9 cellular contexts compared by ENCODE assay signal in the genomic region with DNA sequence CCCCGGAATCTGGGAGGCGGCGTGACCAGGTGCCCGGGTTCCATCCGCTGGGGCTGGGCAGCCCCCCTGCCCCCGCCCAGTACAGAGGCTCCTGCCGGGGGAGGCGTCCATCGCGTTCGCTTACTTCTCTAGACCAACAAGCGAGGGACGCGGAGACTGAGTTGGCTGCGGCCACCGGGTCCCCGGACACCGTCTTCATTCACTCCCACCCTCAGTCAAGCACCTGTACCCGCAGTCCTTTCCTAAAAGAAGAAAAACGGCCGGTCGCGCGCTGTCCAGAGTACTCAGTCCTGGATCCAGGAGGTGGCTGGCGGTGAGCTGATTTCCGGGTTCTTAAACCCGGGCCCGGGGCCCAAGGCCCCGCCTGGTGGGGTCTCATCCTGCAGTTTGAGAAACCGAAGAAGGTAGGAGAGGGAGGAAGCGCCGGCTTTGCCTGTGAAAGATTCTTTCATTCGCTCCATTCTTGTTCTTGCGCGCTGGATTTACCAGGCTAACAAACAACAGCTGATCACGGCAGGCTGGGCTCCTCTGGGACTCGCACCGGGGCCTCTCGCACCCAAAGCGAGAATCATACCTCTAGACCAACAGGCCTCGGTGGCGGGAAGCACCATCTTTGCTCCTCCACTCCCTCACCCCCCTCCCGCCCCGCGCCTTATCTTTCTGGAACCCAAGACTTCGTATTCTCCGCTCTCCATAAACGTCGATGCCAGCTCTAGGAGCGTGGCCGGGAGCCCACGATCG. TPM values are rescaled to one million over a fixed set of nuclear protein-coding genes. Genes with fewer than 3 reads are reported as not detected.
A peak's percentile ranks its signal among the peaks of the same experiment; 100 is the strongest.
DNase-seq lines count a peak whose midpoint lies in the region; ATAC-seq and TF ChIP-seq lines count a peak whose summit lies in the region.
"Had no signal": no experiment of that assay in that cellular context is flagged by ENCODE, and none has a peak within 500 bp of the region (broad histone marks: within the 10 kb centered on the region; RNA-seq: fewer than 3 reads in every experiment).

No MANE protein-coding gene starts in this region.

- no peak for ATAC-seq in HG02642 (IDR thresholded peaks at IDR 0.05; ENCODE audit: poor library complexity, unreplicated experiment)

- intact Hi-C loops in stomach (cut with DNase I; ENCODE audit: low total_unique reads): no loop called here

- no peak overlapping the region for H3K27ac ChIP-seq in stomach

- WGBS in stomach, 5 donors: 3 to 8% (median 5%) methylated on average over 41 to 53 of the region's 53 CpGs

- TF ChIP-seq EP300 in stomach (IDR thresholded peaks at IDR 0.05): no peak

- no peak for TF ChIP-seq POLR2A in stomach (IDR thresholded peaks at IDR 0.05)

- no peak for TF ChIP-seq CTCF in stomach (IDR thresholded peaks at IDR 0.05)

- peak; percentile 70 for DNase-seq in activated CD8-positive, alpha-beta memory T cell treated with anti-CD3 and anti-CD28 coated beads for 24 hours
- no peak for DNase-seq in activated CD8-positive, alpha-beta memory T cell treated with anti-CD3 and anti-CD28 coated beads, Interleukin-2, amount 50 U/mL, for 4 hours
- DNase-seq in activated T-cell treated with anti-CD3 and anti-CD28 coated beads, Interleukin-2, amount 50 U/mL, for 1 hour: peak; percentile 42
- no peak for DNase-seq in stomach
- no peak for DNase-seq in GM19240 (ENCODE audit: insufficient read length, low spot score)
- no peak for DNase-seq in GF-D8 (lab: John Stamatoyannopoulos, UW)
- DNase-seq: Right ventricle myocardium superior had no signal

- H3K27me3 ChIP-seq in stomach: peaks cover 27 to 80% (median 75%) of the 10 kb centered on the region in 3 donors

- H3K4me1 ChIP-seq in stomach: peaks cover 16 to 45% (median 33%) of the 10 kb centered on the region in 4 donors

- H3K36me3 ChIP-seq in stomach: no peaks in the 10 kb centered on the region

- H3K4me3 ChIP-seq in iPS-18c (ENCODE audit: insufficient read depth, low read depth, low read length) (peak overlapping the region; percentile 58), stomach (peak overlapping the region in 3 of 4 donors; percentile 3 to 28 (median 22))

- H3K9me3 ChIP-seq in iPS-18c (ENCODE audit: control insufficient read depth, insufficient read depth, low read length) (no peaks in the 10 kb centered on the region), stomach (no peaks in the 10 kb centered on the region)

RNA-seq across cellular contexts. Expression of a gene that starts 17.4 kb away (rescaled TPM):
- not detected for total RNA-seq in stomach
- polyA plus RNA-seq in stomach: not detected
- total RNA-seq: Right ventricle myocardium superior had no signal

RNA-seq across cellular contexts. Expression of a gene that starts 35.8 kb away (rescaled TPM):
- 10 to 100 TPM in 3 of 5 donors, 1 to 10 TPM in 2; 1.3 to 87.8 (median 20.0) TPM for total RNA-seq in stomach
- 1 to 10 TPM; 5.8 to 6.7 (median 6.1) TPM for polyA plus RNA-seq in stomach

RNA-seq across cellular contexts. Expression of a gene that starts 58.2 kb away (rescaled TPM):
- total RNA-seq in stomach: 10 to 100 TPM in 1 of 5 donors, 1 to 10 TPM in 3, under 1 TPM in 1; 0.87 to 21.9 (median 5.5) TPM
- polyA plus RNA-seq in stomach: 10 to 100 TPM; 16.6 to 27.5 (median 20.9) TPM

Comparison
In these comparisons a context has a peak if more than half of its experiments do, and no peak if none do; other contexts are left out.
1. DNase-seq: peak in activated CD8-positive, alpha-beta memory T cell treated with anti-CD3 and anti-CD28 coated beads for 24 hours (single experiment) and activated T-cell treated with anti-CD3 and anti-CD28 coated beads, Interleukin-2, amount 50 U/mL, for 1 hour (single experiment); none in activated CD8-positive, alpha-beta memory T cell treated with anti-CD3 and anti-CD28 coated beads, Interleukin-2, amount 50 U/mL, for 4 hours (single experiment), stomach (single experiment), GM19240 (single experiment) and GF-D8 (single experiment).